Comparison of ENCODE assay signal across 13 cellular contexts in genomic region chr5:42944989-42945388, GRCh38.
DNase-seq lines count a peak whose midpoint lies in the region; ATAC-seq, FAIRE-seq and TF ChIP-seq lines count a peak whose summit lies in the region.
"Had no signal": no experiment of that assay in that cellular context is flagged by ENCODE, and none has a peak within 500 bp of the region (broad histone marks: within the 10 kb centered on the region; RNA-seq: fewer than 3 reads in every experiment).

No MANE protein-coding gene starts in this region.

- intact Hi-C loops in tibial artery (cut with DNase I; ENCODE audit: low total_unique reads), result no loop called here

- no peaks in the 10 kb centered on the region for H3K36me3 ChIP-seq in tibial artery
- H3K36me3 ChIP-seq: thyroid gland had no signal

- POLR2A ChIA-PET in RWPE1 (lab: Yijun Ruan, JAX; ENCODE audit: low non-redundant PET), result no interaction called here

- no peak for TF ChIP-seq POLR2A in H54 (IDR thresholded peaks at IDR 0.05; ENCODE audit: low read depth, low read length)

- H3K9me3 ChIP-seq in tibial artery, result no peaks in the 10 kb centered on the region
- H3K9me3 ChIP-seq: thyroid gland had no signal

- H3K27ac ChIP-seq in RWPE1, result peak overlapping the region; percentile 77
- no peak overlapping the region for H3K27ac ChIP-seq in tibial artery
- H3K27ac ChIP-seq: thyroid gland had no signal

- DNase-seq in H54 (ENCODE audit: insufficient read length, low spot score) (peak; percentile 94), RWPE1 (ENCODE audit: low spot score) (peak; percentile 81), renal cortical epithelial cell (ENCODE audit: low read depth) (peak; percentile 91), tibial artery (no peak), NCI-H128 (lab: John Stamatoyannopoulos, UW; ENCODE audit: unreplicated experiment) (no peak), NCI-H2196 treated with DMSO at 0.1 percent for 48 hours (lab: John Stamatoyannopoulos, UW; ENCODE audit: unreplicated experiment) (no peak)
- DNase-seq in stimulated activated naive CD4-positive, alpha-beta T cell (lab: John Stamatoyannopoulos, UW), result no peak
- DNase-seq: activated CD4-positive, alpha-beta T cell treated with anti-CD3 and anti-CD28 coated beads, Interleukin-2, amount 50 U/mL, for 1 hour; naive thymus-derived CD8-positive, alpha-beta T cell; OCI-M1; stimulated activated CD4-positive, alpha-beta T cell treated with anti-CD3 and anti-CD28 coated beads, Interleukin-4, amount 100 ng/mL, for 4 hours; thyroid gland had no signal

- H3K4me3 ChIP-seq in tibial artery, result no peak overlapping the region
- H3K4me3 ChIP-seq: thyroid gland had no signal

- peaks cover 0 to 8% of the 10 kb centered on the region in 2 donors for H3K27me3 ChIP-seq in tibial artery

- peak; percentile 76 for ATAC-seq in esophagus mucosa
- ATAC-seq: naive thymus-derived CD8-positive, alpha-beta T cell had no signal

- TF ChIP-seq CTCF in RWPE1 (conservative IDR thresholded peaks at IDR 0.05; ENCODE audit: low read depth) (no peak), tibial artery (IDR thresholded peaks at IDR 0.05) (no peak)

- peak; percentile 97 for FAIRE-seq in H54 (lab: Jason Lieb, UNC)

- CTCF ChIA-PET in RWPE1 (lab: Yijun Ruan, JAX), result no interaction called here

- H3K4me1 ChIP-seq in tibial artery, result peaks cover 0 to 24% (median 9%) of the 10 kb centered on the region in 4 donors

Comparison
In these comparisons a context has a peak if more than half of its experiments do, and no peak if none do; other contexts are left out.
1. DNase-seq: peak in H54 (single experiment), RWPE1 (single experiment) and renal cortical epithelial cell (single experiment); none in tibial artery (0 of 2), NCI-H128 (single experiment), stimulated activated naive CD4-positive, alpha-beta T cell (0 of 6) and NCI-H2196 treated with DMSO at 0.1 percent for 48 hours (single experiment).